Comparison of ENCODE assay signal across 31 cellular contexts in the genomic region with DNA sequence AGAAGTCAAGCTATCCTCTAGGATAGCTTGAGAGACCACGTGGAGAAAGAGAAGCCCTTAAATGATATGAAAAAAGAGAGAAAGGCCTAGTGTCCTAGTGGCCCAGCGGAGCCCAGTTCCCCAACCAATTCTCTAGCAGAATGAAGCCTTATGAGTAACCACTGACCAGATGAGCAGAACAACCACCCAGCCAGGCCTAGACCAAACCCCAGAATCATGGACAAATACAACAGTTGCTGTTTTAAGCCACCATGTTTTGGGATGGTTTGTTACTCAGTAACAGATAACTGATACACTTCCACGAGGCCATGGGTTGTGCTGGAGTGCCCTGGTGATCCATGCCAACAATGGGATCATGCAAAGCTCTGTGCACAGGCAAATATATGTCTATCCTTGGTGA.
"Had no signal": no experiment of that assay in that cellular context is flagged by ENCODE, and none has a peak within 500 bp of the region (broad histone marks: within the 10 kb centered on the region; RNA-seq: fewer than 3 reads in every experiment).

No MANE protein-coding gene starts in this region.

- H3K27ac ChIP-seq: brain microvascular endothelial cell, breast epithelium had no signal

- DNase-seq: activated B cell treated with CpG ODN at 0.5 μM for 24 hours; activated CD4-positive, alpha-beta memory T cell treated with anti-CD3 and anti-CD28 coated beads for 36 hours; activated CD4-positive, alpha-beta T cell treated with anti-CD3 and anti-CD28 coated beads for 4 hours; activated CD4-positive, alpha-beta T cell treated with anti-CD3 and anti-CD28 coated beads, Interleukin-2, amount 10 ng/mL, durations not matched to agents 24 days and 14 days; activated CD4-positive, alpha-beta T cell treated with anti-CD3 and anti-CD28 coated beads, Interleukin-2, amount 50 U/mL, for 1 hour; activated CD4-positive, alpha-beta T cell treated with anti-CD3 and anti-CD28 coated beads, Interleukin-2, amount 50 U/mL, for 4 hours; activated CD4-positive, CD25-positive, alpha-beta regulatory T cell treated with anti-CD3 and anti-CD28 coated beads, Interleukin-2, amount 50 U/mL, for 72 hours; activated CD8-positive, alpha-beta memory T cell treated with anti-CD3 and anti-CD28 coated beads, Interleukin-2, amount 50 U/mL, for 4 hours; activated CD8-positive, alpha-beta T cell treated with anti-CD3 and anti-CD28 coated beads for 36 hours; activated effector memory CD4-positive, alpha-beta T cell treated with Interleukin-2 at 50 U/mL for 16 hours; activated gamma-delta T cell; activated naive CD4-positive, alpha-beta T cell treated with anti-CD3 and anti-CD28 coated beads, Interleukin-2, amount 10 ng/mL, durations not matched to agents 7 days and 5 days; activated naive CD4-positive, alpha-beta T cell treated with Interleukin-2 at 50 U/mL for 16 hours; activated naive CD8-positive, alpha-beta T cell treated with anti-CD3 and anti-CD28 coated beads, Interleukin-2, amount 10 ng/mL, durations not matched to agents 7 days and 5 days; activated naive CD8-positive, alpha-beta T cell treated with anti-CD3 and anti-CD28 coated beads, Interleukin-2, amount 50 U/mL, for 24 hours; activated T-cell treated with anti-CD3 and anti-CD28 coated beads for 4 hours; activated T-cell treated with anti-CD3 and anti-CD28 coated beads, Interleukin-2, amount 50 U/mL, for 1 hour; activated T-cell treated with anti-CD3 and anti-CD28 coated beads, Interleukin-2, amount 50 U/mL, for 48 hours; amygdala; anterior cingulate cortex; brain microvascular endothelial cell; central memory CD4-positive, alpha-beta T cell; T-cell; T-helper 2 cell; T-helper 9 cell had no signal

- H3K4me1 ChIP-seq: breast epithelium had no signal

- ATAC-seq: activated CD8-positive, alpha-beta T cell treated with anti-CD3 and anti-CD28 coated beads for 36 hours; activated naive CD8-positive, alpha-beta T cell treated with anti-CD3 and anti-CD28 coated beads, Interleukin-2, amount 50 U/mL, for 24 hours; body of pancreas; T-cell had no signal

- H3K4me1 Mint-ChIP-seq: activated B cell treated with CpG ODN at 0.5 μM for 24 hours; activated CD4-positive, alpha-beta T cell treated with anti-CD3 and anti-CD28 coated beads, Interleukin-2, amount 10 ng/mL, durations not matched to agents 24 days and 14 days; activated naive CD4-positive, alpha-beta T cell treated with anti-CD3 and anti-CD28 coated beads, Interleukin-2, amount 10 ng/mL, durations not matched to agents 7 days and 5 days; activated naive CD4-positive, alpha-beta T cell treated with anti-CD3 and anti-CD28 coated beads, Interleukin-2, amount 50 U/mL, for 24 hours; activated naive CD8-positive, alpha-beta T cell treated with anti-CD3 and anti-CD28 coated beads, Interleukin-2, amount 10 ng/mL, durations not matched to agents 7 days and 5 days; activated naive CD8-positive, alpha-beta T cell treated with anti-CD3 and anti-CD28 coated beads, Interleukin-2, amount 50 U/mL, for 24 hours had no signal

- H3K27ac Mint-ChIP-seq: activated B cell treated with CpG ODN at 0.5 μM for 24 hours; activated CD4-positive, alpha-beta memory T cell treated with anti-CD3 and anti-CD28 coated beads for 36 hours; activated CD4-positive, alpha-beta T cell treated with anti-CD3 and anti-CD28 coated beads, Interleukin-2, amount 10 ng/mL, durations not matched to agents 24 days and 14 days; activated CD8-positive, alpha-beta T cell treated with anti-CD3 and anti-CD28 coated beads for 36 hours; activated naive CD4-positive, alpha-beta T cell treated with anti-CD3 and anti-CD28 coated beads, Interleukin-2, amount 10 ng/mL, durations not matched to agents 7 days and 5 days; activated naive CD4-positive, alpha-beta T cell treated with anti-CD3 and anti-CD28 coated beads, Interleukin-2, amount 50 U/mL, for 24 hours; activated naive CD8-positive, alpha-beta T cell; activated naive CD8-positive, alpha-beta T cell treated with anti-CD3 and anti-CD28 coated beads, Interleukin-2, amount 10 ng/mL, durations not matched to agents 7 days and 5 days; activated naive CD8-positive, alpha-beta T cell treated with anti-CD3 and anti-CD28 coated beads, Interleukin-2, amount 50 U/mL, for 24 hours; activated T-helper 2 cell treated with anti-CD3 and anti-CD28 coated beads, Interferon-gamma antibody, Interleukin-2, Interleukin-4, amounts not matched to agents 10 μg/mL and 5 μg/mL and 100 μg/mL, durations not matched to agents 14 hours and 24 hours and 36 hours; T-cell; T-helper 2 cell treated with Interferon-gamma antibody and Interleukin-4, amounts not matched to agents 5 μg/mL and 100 μg/mL, for 36 hours had no signal

- H3K27me3 Mint-ChIP-seq: activated B cell treated with CpG ODN at 0.5 μM for 24 hours; activated CD4-positive, alpha-beta T cell treated with anti-CD3 and anti-CD28 coated beads, Interleukin-2, amount 10 ng/mL, durations not matched to agents 24 days and 14 days; activated naive CD4-positive, alpha-beta T cell treated with anti-CD3 and anti-CD28 coated beads, Interleukin-2, amount 10 ng/mL, durations not matched to agents 7 days and 5 days had no signal

- H3K4me3 Mint-ChIP-seq: activated B cell treated with CpG ODN at 0.5 μM for 24 hours; activated CD4-positive, alpha-beta memory T cell treated with anti-CD3 and anti-CD28 coated beads for 36 hours; activated CD4-positive, alpha-beta T cell treated with anti-CD3 and anti-CD28 coated beads, Interleukin-2, amount 10 ng/mL, durations not matched to agents 24 days and 14 days; activated CD8-positive, alpha-beta T cell treated with anti-CD3 and anti-CD28 coated beads for 36 hours; activated naive CD4-positive, alpha-beta T cell treated with anti-CD3 and anti-CD28 coated beads, Interleukin-2, amount 10 ng/mL, durations not matched to agents 7 days and 5 days; activated naive CD4-positive, alpha-beta T cell treated with anti-CD3 and anti-CD28 coated beads, Interleukin-2, amount 50 U/mL, for 24 hours; activated naive CD8-positive, alpha-beta T cell; activated naive CD8-positive, alpha-beta T cell treated with anti-CD3 and anti-CD28 coated beads, Interleukin-2, amount 10 ng/mL, durations not matched to agents 7 days and 5 days; activated naive CD8-positive, alpha-beta T cell treated with anti-CD3 and anti-CD28 coated beads, Interleukin-2, amount 50 U/mL, for 24 hours; T-cell; T-helper 2 cell treated with Interferon-gamma antibody and Interleukin-4, amounts not matched to agents 5 μg/mL and 100 μg/mL, for 36 hours had no signal

- H3K9me3 ChIP-seq: body of pancreas, breast epithelium had no signal

- H3K36me3 ChIP-seq: brain microvascular endothelial cell, breast epithelium had no signal

- H3K9me3 Mint-ChIP-seq: activated B cell treated with CpG ODN at 0.5 μM for 24 hours; activated CD4-positive, alpha-beta memory T cell treated with anti-CD3 and anti-CD28 coated beads for 36 hours; activated CD8-positive, alpha-beta T cell treated with anti-CD3 and anti-CD28 coated beads for 36 hours; activated naive CD4-positive, alpha-beta T cell treated with anti-CD3 and anti-CD28 coated beads, Interleukin-2, amount 50 U/mL, for 24 hours; activated naive CD8-positive, alpha-beta T cell treated with anti-CD3 and anti-CD28 coated beads, Interleukin-2, amount 10 ng/mL, durations not matched to agents 7 days and 5 days; activated T-helper 2 cell treated with anti-CD3 and anti-CD28 coated beads, Interferon-gamma antibody, Interleukin-2, Interleukin-4, amounts not matched to agents 10 μg/mL and 5 μg/mL and 100 μg/mL, durations not matched to agents 14 hours and 24 hours and 36 hours; T-cell; T-helper 2 cell treated with Interferon-gamma antibody and Interleukin-4, amounts not matched to agents 5 μg/mL and 100 μg/mL, for 36 hours had no signal

- H3K36me3 Mint-ChIP-seq: activated CD4-positive, alpha-beta memory T cell treated with anti-CD3 and anti-CD28 coated beads for 36 hours; activated naive CD4-positive, alpha-beta T cell treated with anti-CD3 and anti-CD28 coated beads, Interleukin-2, amount 10 ng/mL, durations not matched to agents 7 days and 5 days; activated naive CD4-positive, alpha-beta T cell treated with anti-CD3 and anti-CD28 coated beads, Interleukin-2, amount 50 U/mL, for 24 hours; activated naive CD8-positive, alpha-beta T cell; activated naive CD8-positive, alpha-beta T cell treated with anti-CD3 and anti-CD28 coated beads, Interleukin-2, amount 10 ng/mL, durations not matched to agents 7 days and 5 days; T-cell had no signal

- H3K4me3 ChIP-seq: body of pancreas, breast epithelium had no signal

- H3K27me3 ChIP-seq: body of pancreas, brain microvascular endothelial cell, breast epithelium had no signal
